11 cellular contexts compared by ENCODE assay signal in genomic region chr12:64737539-64737938, GRCh38. TPM values are rescaled to one million over a fixed set of nuclear protein-coding genes. Genes with fewer than 3 reads are reported as not detected.
DNase-seq lines count a peak whose midpoint lies in the region; ATAC-seq and TF ChIP-seq lines count a peak whose summit lies in the region.
"Had no signal": no experiment of that assay in that cellular context is flagged by ENCODE, and none has a peak within 500 bp of the region (broad histone marks: within the 10 kb centered on the region; RNA-seq: fewer than 3 reads in every experiment).

No MANE protein-coding gene starts in this region.

- H3K27ac Mint-ChIP-seq in activated naive CD8-positive, alpha-beta T cell treated with anti-CD3 and anti-CD28 coated beads for 36 hours: peak overlapping the region; percentile 86

- no peaks in the 10 kb centered on the region for H3K27me3 Mint-ChIP-seq in activated naive CD8-positive, alpha-beta T cell treated with anti-CD3 and anti-CD28 coated beads for 36 hours

- DNase-seq in stimulated activated CD4-positive, alpha-beta T cell treated with anti-CD3 and anti-CD28 coated beads, Interleukin-1b, Interleukin-23, amount 100 ng/mL, for 48 hours: peak; percentile 44
- no peak for DNase-seq in stimulated activated CD4-positive, alpha-beta T cell treated with anti-CD3 and anti-CD28 coated beads, Interleukin-2, amount 100 ng/mL, for 48 hours
- DNase-seq in T follicular helper cell (ENCODE audit: low read depth): peak; percentile 10
- DNase-seq in activated naive CD8-positive, alpha-beta T cell treated with anti-CD3 and anti-CD28 coated beads for 36 hours: peak; percentile 10
- no peak for DNase-seq in GM10248 (ENCODE audit: extremely low spot score)
- no peak for DNase-seq in NOMO-1 treated with dmso at 0.1 percent for 144 hours (lab: John Stamatoyannopoulos, UW; ENCODE audit: unreplicated experiment)
- DNase-seq in COR-L47 (lab: John Stamatoyannopoulos, UW): no peak
- DNase-seq: heart left ventricle, NCI-H1694 treated with DMSO at 0.1 percent for 48 hours, retina had no signal

- no peak for TF ChIP-seq CTCF in GM10248 (IDR thresholded peaks at IDR 0.05; ENCODE audit: control extremely low read depth, extremely low read depth, low read depth, missing control alignments)

- H3K36me3 Mint-ChIP-seq in activated naive CD8-positive, alpha-beta T cell treated with anti-CD3 and anti-CD28 coated beads for 36 hours: peaks cover 48% of the 10 kb centered on the region

- no peak overlapping the region for H3K4me3 Mint-ChIP-seq in activated naive CD8-positive, alpha-beta T cell treated with anti-CD3 and anti-CD28 coated beads for 36 hours

- CTCF ChIA-PET in GM10248 (lab: Yijun Ruan, JAX): interaction anchor here (1.4 to 1.6 kb wide), 2 partner anchors 59 to 154 kb away, joined by 3 to 4 read pairs; no protein-coding TSS in a partner anchor

- H3K9me3 Mint-ChIP-seq in activated naive CD8-positive, alpha-beta T cell treated with anti-CD3 and anti-CD28 coated beads for 36 hours: no peaks in the 10 kb centered on the region

- H3K4me1 Mint-ChIP-seq in activated naive CD8-positive, alpha-beta T cell treated with anti-CD3 and anti-CD28 coated beads for 36 hours: peaks cover 13% of the 10 kb centered on the region

- POLR2A ChIA-PET in GM10248 (lab: Yijun Ruan, JAX): no interaction called here

- no peak for ATAC-seq in GM21360 (IDR thresholded peaks at IDR 0.05; ENCODE audit: unreplicated experiment)
- ATAC-seq: heart left ventricle had no signal

RNA-seq across cellular contexts. Expression of gene GNS, which starts 21.7 kb away (rescaled TPM):
- 10 to 100 TPM; 18.4 to 21.4 TPM for total RNA-seq in activated naive CD8-positive, alpha-beta T cell treated with anti-CD3 and anti-CD28 coated beads for 36 hours

Comparison
In these comparisons a context has a peak if more than half of its experiments do, and no peak if none do; other contexts are left out.
1. DNase-seq: peak in stimulated activated CD4-positive, alpha-beta T cell treated with anti-CD3 and anti-CD28 coated beads, Interleukin-1b, Interleukin-23, amount 100 ng/mL, for 48 hours (single experiment), T follicular helper cell (single experiment) and activated naive CD8-positive, alpha-beta T cell treated with anti-CD3 and anti-CD28 coated beads for 36 hours (single experiment); none in stimulated activated CD4-positive, alpha-beta T cell treated with anti-CD3 and anti-CD28 coated beads, Interleukin-2, amount 100 ng/mL, for 48 hours (0 of 2), GM10248 (single experiment), NOMO-1 treated with dmso at 0.1 percent for 144 hours (single experiment) and COR-L47 (single experiment).